ENCODE assay signal across 1 cellular context in the genomic region with DNA sequence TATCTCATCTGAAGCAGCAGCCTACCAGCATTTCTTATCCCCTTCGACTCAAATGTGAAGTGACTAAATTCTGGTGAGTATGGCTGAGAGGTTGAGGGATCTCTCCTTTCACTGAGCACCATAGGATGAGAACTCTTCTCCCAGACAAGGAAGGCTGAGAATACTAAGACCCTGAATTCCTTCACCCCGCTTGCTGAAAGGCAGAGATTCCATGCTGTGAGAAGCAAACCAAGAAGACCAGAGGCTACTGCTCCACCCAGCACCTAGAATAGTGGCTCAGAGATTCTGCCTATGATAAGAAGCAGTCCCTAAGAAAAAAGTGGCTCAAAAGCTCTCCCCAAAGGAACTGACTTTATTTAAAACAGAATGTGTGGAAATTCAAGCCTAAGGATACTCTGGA.
TF ChIP-seq lines count a peak whose summit lies in the region.

No MANE protein-coding gene starts in this region.

TF ChIP-seq in H1, 55 proteins besides CTCF, POLR2A, EP300 and RAD21 (continued from another document):
- TF ChIP-seq SIN3A (conservative IDR thresholded peaks at IDR 0.05 in 1 of 2, IDR thresholded peaks at IDR 0.05 in 1 of 2; ENCODE audit: low read depth in 1 of 2, low read length in 2 of 2) (no peak), SAP30 (IDR thresholded peaks at IDR 0.05; ENCODE audit: insufficient read depth, insufficient replicate concordance, low read length) (no peak), CBX5 (IDR thresholded peaks at IDR 0.05; ENCODE audit: low read depth, low read length) (no peak), RFX5 (IDR thresholded peaks at IDR 0.05; ENCODE audit: borderline replicate concordance, low read depth, low read length) (no peak), HDAC6 (IDR thresholded peaks at IDR 0.05; ENCODE audit: low read depth, low read length) (no peak)
- TF ChIP-seq, protein P1, sequence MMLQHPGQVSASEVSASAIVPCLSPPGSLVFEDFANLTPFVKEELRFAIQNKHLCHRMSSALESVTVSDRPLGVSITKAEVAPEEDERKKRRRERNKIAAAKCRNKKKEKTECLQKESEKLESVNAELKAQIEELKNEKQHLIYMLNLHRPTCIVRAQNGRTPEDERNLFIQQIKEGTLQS (IDR thresholded peaks at IDR 0.05; ENCODE audit: insufficient read depth, low read depth, low read length), result no peak
